ENCODE assay signal across 22 cellular contexts in genomic region chr4:88734403-88734949, GRCh38. TPM values are rescaled to one million over a fixed set of nuclear protein-coding genes. Genes with fewer than 3 reads are reported as not detected.
A peak's percentile ranks its signal among the peaks of the same experiment; 100 is the strongest.
DNase-seq lines count a peak whose midpoint lies in the region; ATAC-seq and TF ChIP-seq lines count a peak whose summit lies in the region.
"Had no signal": no experiment of that assay in that cellular context is flagged by ENCODE, and none has a peak within 500 bp of the region (broad histone marks: within the 10 kb centered on the region; RNA-seq: fewer than 3 reads in every experiment).

No MANE protein-coding gene starts in this region.

- H3K79me2 ChIP-seq in H9 (ENCODE audit: insufficient read depth, low read length) = no peaks in the 10 kb centered on the region
- H3K79me2 ChIP-seq in parathyroid adenoma = no peaks in the 10 kb centered on the region

- H3K79me1 ChIP-seq in H9 (ENCODE audit: insufficient read depth, low read depth, low read length, poor library complexity, severe bottlenecking) = no peaks in the 10 kb centered on the region

- no peaks in the 10 kb centered on the region for H3K9me3 Mint-ChIP-seq in CD4-positive, alpha-beta T cell
- no peaks in the 10 kb centered on the region for H3K9me3 Mint-ChIP-seq in H9
- H3K9me3 Mint-ChIP-seq in activated T-helper 2 cell treated with anti-CD3 and anti-CD28 coated beads, Interferon-gamma antibody, Interleukin-2, Interleukin-4, amounts not matched to agents 10 μg/mL and 5 μg/mL and 100 μg/mL, durations not matched to agents 14 hours and 24 hours and 36 hours = no peaks in the 10 kb centered on the region
- H3K9me3 Mint-ChIP-seq: activated T-cell treated with anti-CD3 and anti-CD28 coated beads, Interleukin-2, amount 50 U/mL, for 4 hours; dendritic cell treated with granulocyte-macrophage colony-stimulating factor and Interleukin-4, amounts not matched to agents 40 ng/mL and 50 ng/mL, for 4 days; memory B cell; stimulated activated memory B cell treated with anti-CD40 and anti-IgM and Interleukin-4, amounts not matched to agents 10 μg/mL and 1 μg/mL and 100 μg/mL, for 72 hours had no signal

- intact Hi-C loops in CD4-positive, alpha-beta T cell (cut with DNase I, micrococcal nuclease) = no loop called here
- intact Hi-C loops in esophagus muscularis mucosa (cut with DNase I) = no loop called here
- intact Hi-C loops in activated T-helper 2 cell treated with anti-CD3 and anti-CD28 coated beads, Interferon-gamma antibody, Interleukin-2, Interleukin-4, amounts not matched to agents 10 μg/mL and 5 μg/mL and 100 μg/mL, durations not matched to agents 14 hours and 24 hours and 36 hours (cut with micrococcal nuclease) = no loop called here

- no peak overlapping the region for H4K8ac ChIP-seq in H9 (replicated peaks; ENCODE audit: insufficient read length, low read depth, low read length)

- H3K4me3 Mint-ChIP-seq in CD4-positive, alpha-beta T cell = no peak overlapping the region
- no peak overlapping the region for H3K4me3 Mint-ChIP-seq in H9
- H3K4me3 Mint-ChIP-seq in activated T-helper 2 cell treated with anti-CD3 and anti-CD28 coated beads, Interferon-gamma antibody, Interleukin-2, Interleukin-4, amounts not matched to agents 10 μg/mL and 5 μg/mL and 100 μg/mL, durations not matched to agents 14 hours and 24 hours and 36 hours (ENCODE audit: low read depth) = no peak overlapping the region
- H3K4me3 Mint-ChIP-seq: activated T-cell treated with anti-CD3 and anti-CD28 coated beads, Interleukin-2, amount 50 U/mL, for 4 hours; CD14-positive monocyte; dendritic cell treated with granulocyte-macrophage colony-stimulating factor and Interleukin-4, amounts not matched to agents 40 ng/mL and 50 ng/mL, for 4 days; memory B cell; stimulated activated memory B cell treated with anti-CD40 and anti-IgM and Interleukin-4, amounts not matched to agents 10 μg/mL and 1 μg/mL and 100 μg/mL, for 72 hours had no signal

- H3K4me3 ChIP-seq in esophagus muscularis mucosa = no peak overlapping the region
- no peak overlapping the region for H3K4me3 ChIP-seq in parathyroid adenoma (ENCODE audit: low read depth, low read length)
- H3K4me3 ChIP-seq: Peyer's patch, suprapubic skin had no signal

- H2BK5ac ChIP-seq in H9 (ENCODE audit: insufficient read length, low read length) = no peak overlapping the region

- H3K4me2 ChIP-seq in H9 (ENCODE audit: insufficient read depth, insufficient read length, low read length) (no peak overlapping the region), parathyroid adenoma (ENCODE audit: low read length) (no peak overlapping the region)

- no peak overlapping the region for H3K23ac ChIP-seq in H9 (ENCODE audit: insufficient read length, low read depth, low read length)

- no peak overlapping the region for H2BK12ac ChIP-seq in H9 (ENCODE audit: insufficient read length, low read depth, low read length)

- no peak overlapping the region for H2BK120ac ChIP-seq in H9 (ENCODE audit: low read depth, low read length, poor library complexity, severe bottlenecking)

- H4K5ac ChIP-seq in H9 (ENCODE audit: insufficient read length, low read depth, low read length) = no peak overlapping the region

- WGBS in H9 (ENCODE audit: extremely low coverage, insufficient read length, low lambda C conversion rate) = no CpG with 5 or more reads among the region's 3 CpGs
- 78% methylated on average over 3 of the region's 3 CpGs for WGBS in esophagus muscularis mucosa

- no peak overlapping the region for H3K27ac ChIP-seq in CD4-positive, alpha-beta T cell (ENCODE audit: low read depth, low read length)
- H3K27ac ChIP-seq in H9 (ENCODE audit: insufficient read length, low read depth, low read length) (no peak overlapping the region), esophagus muscularis mucosa (replicated peaks in 1 of 4) (peak overlapping the region; percentile 8 to 66 (median 32)), parathyroid adenoma (peak overlapping the region; percentile 16)
- H3K27ac ChIP-seq: Peyer's patch, suprapubic skin had no signal

- H3T11ph ChIP-seq in H9 (ENCODE audit: low read length) = no peak overlapping the region

- no peak for TF ChIP-seq EP300 in esophagus muscularis mucosa (IDR thresholded peaks at IDR 0.05)

- peaks cover 27% of the 10 kb centered on the region for H3K4me1 Mint-ChIP-seq in CD4-positive, alpha-beta T cell (ENCODE audit: low read depth)
- peaks cover 26 to 34% of the 10 kb centered on the region in 2 experiments for H3K4me1 Mint-ChIP-seq in H9
- H3K4me1 Mint-ChIP-seq in activated T-helper 2 cell treated with anti-CD3 and anti-CD28 coated beads, Interferon-gamma antibody, Interleukin-2, Interleukin-4, amounts not matched to agents 10 μg/mL and 5 μg/mL and 100 μg/mL, durations not matched to agents 14 hours and 24 hours and 36 hours (ENCODE audit: low read depth) = peaks cover 4% of the 10 kb centered on the region

- POLR2A ChIA-PET in CD4-positive, alpha-beta T cell (lab: Charles Lee) = no interaction called here

- no peak overlapping the region for H3K14ac ChIP-seq in H9 (ENCODE audit: insufficient read depth, low read length)

- ATAC-seq in CD4-positive, alpha-beta T cell (ENCODE audit: poor library complexity) = no peak
- ATAC-seq in GM18867 (IDR thresholded peaks at IDR 0.05; ENCODE audit: unreplicated experiment) = no peak
- ATAC-seq: activated T-cell treated with anti-CD3 and anti-CD28 coated beads, Interleukin-2, amount 50 U/mL, for 4 hours; stimulated activated memory B cell treated with anti-CD40 and anti-IgM and Interleukin-4, amounts not matched to agents 10 μg/mL and 1 μg/mL and 100 μg/mL, for 72 hours had no signal

- H3K27me3 Mint-ChIP-seq in CD4-positive, alpha-beta T cell = no peaks in the 10 kb centered on the region
- H3K27me3 Mint-ChIP-seq in H9 (ENCODE audit: low read depth) = no peaks in the 10 kb centered on the region
- no peaks in the 10 kb centered on the region for H3K27me3 Mint-ChIP-seq in activated T-helper 2 cell treated with anti-CD3 and anti-CD28 coated beads, Interferon-gamma antibody, Interleukin-2, Interleukin-4, amounts not matched to agents 10 μg/mL and 5 μg/mL and 100 μg/mL, durations not matched to agents 14 hours and 24 hours and 36 hours (ENCODE audit: low read depth)
- H3K27me3 Mint-ChIP-seq: dendritic cell treated with granulocyte-macrophage colony-stimulating factor and Interleukin-4, amounts not matched to agents 40 ng/mL and 50 ng/mL, for 4 days; stimulated activated memory B cell treated with anti-CD40 and anti-IgM and Interleukin-4, amounts not matched to agents 10 μg/mL and 1 μg/mL and 100 μg/mL, for 72 hours had no signal

- H3K56ac ChIP-seq in H9 (ENCODE audit: insufficient read length, low read depth, low read length) = no peak overlapping the region

- H2BK20ac ChIP-seq in H9 (ENCODE audit: low read depth, low read length, poor library complexity, severe bottlenecking) = no peak overlapping the region

- H4K20me1 ChIP-seq in H9 (ENCODE audit: control insufficient read depth, insufficient read depth, insufficient read length) = no peaks in the 10 kb centered on the region

- H3K36me3 Mint-ChIP-seq in CD4-positive, alpha-beta T cell (ENCODE audit: low read depth) = peaks cover 15% of the 10 kb centered on the region
- H3K36me3 Mint-ChIP-seq in H9 (ENCODE audit: insufficient read depth in 1 of 3, low read depth in 3 of 3) = peaks cover 0 to 15% (median 5%) of the 10 kb centered on the region in 3 experiments; a peak in 6 of 7 replicates
- peaks cover 11% of the 10 kb centered on the region for H3K36me3 Mint-ChIP-seq in activated T-helper 2 cell treated with anti-CD3 and anti-CD28 coated beads, Interferon-gamma antibody, Interleukin-2, Interleukin-4, amounts not matched to agents 10 μg/mL and 5 μg/mL and 100 μg/mL, durations not matched to agents 14 hours and 24 hours and 36 hours (ENCODE audit: low read depth)
- H3K36me3 Mint-ChIP-seq: stimulated activated memory B cell treated with anti-CD40 and anti-IgM and Interleukin-4, amounts not matched to agents 10 μg/mL and 1 μg/mL and 100 μg/mL, for 72 hours had no signal

- H2AK5ac ChIP-seq in H9 (ENCODE audit: insufficient read length, low read length) = no peak overlapping the region

- no peak overlapping the region for H4K91ac ChIP-seq in H9 (ENCODE audit: insufficient read length, low read depth, low read length)

- H2BK15ac ChIP-seq in H9 (ENCODE audit: low read depth, low read length) = no peak overlapping the region

- no peaks in the 10 kb centered on the region for H3K23me2 ChIP-seq in H9 (ENCODE audit: insufficient read length, low read depth, low read length, poor library complexity, severe bottlenecking)

- H3K18ac ChIP-seq in H9 (ENCODE audit: insufficient read length, low read depth, low read length) = no peak overlapping the region

- no peak for DNase-seq in CD4-positive, alpha-beta T cell
- DNase-seq in H9 = no peak
- no peak for DNase-seq in esophagus muscularis mucosa (ENCODE audit: extremely low spot score)
- DNase-seq in NCI-H2107 (lab: John Stamatoyannopoulos, UW) = no peak
- DNase-seq in activated T-helper 2 cell treated with anti-CD3 and anti-CD28 coated beads, Interferon-gamma antibody, Interleukin-2, Interleukin-4, amounts not matched to agents 10 μg/mL and 5 μg/mL and 100 μg/mL, durations not matched to agents 14 hours and 24 hours and 36 hours (ENCODE audit: low spot score) = no peak
- no peak for DNase-seq in Ammon's horn (ENCODE audit: low spot score)
- DNase-seq: activated CD4-positive, alpha-beta T cell treated with anti-CD3 and anti-CD28 coated beads for 1 hour; activated CD8-positive, alpha-beta memory T cell treated with anti-CD3 and anti-CD28 coated beads for 24 hours; activated naive CD4-positive, alpha-beta T cell treated with Interleukin-2 at 50 U/mL for 16 hours; activated T-cell treated with anti-CD3 and anti-CD28 coated beads, Interleukin-2, amount 50 U/mL, for 4 hours; NCI-H2171 treated with DMSO at 0.1 percent for 48 hours; NCI-H526; nucleus accumbens; Peyer's patch; T-helper 1 cell had no signal

- H3K9ac ChIP-seq in H9 (ENCODE audit: extremely low read depth, insufficient read length, low read length) = no peak overlapping the region
- no peak overlapping the region for H3K9ac ChIP-seq in parathyroid adenoma

- no peak overlapping the region for H3K4ac ChIP-seq in H9 (ENCODE audit: low read depth, low read length)

- H2AFZ ChIP-seq in H9 (ENCODE audit: low read length) (no peak overlapping the region), parathyroid adenoma (no peak overlapping the region)

- H3K36me3 ChIP-seq in esophagus muscularis mucosa = peaks cover 14 to 42% (median 26%) of the 10 kb centered on the region in 4 donors
- H3K36me3 ChIP-seq in parathyroid adenoma (ENCODE audit: control insufficient read depth, insufficient read depth, low read length) = no peaks in the 10 kb centered on the region

- H3K27ac Mint-ChIP-seq in CD4-positive, alpha-beta T cell = peak overlapping the region; percentile 24
- H3K27ac Mint-ChIP-seq in H9 = peak overlapping the region in 2 of 3 experiments; percentile 49 to 82; a peak in 3 of 7 replicates
- H3K27ac Mint-ChIP-seq in activated T-helper 2 cell treated with anti-CD3 and anti-CD28 coated beads, Interferon-gamma antibody, Interleukin-2, Interleukin-4, amounts not matched to agents 10 μg/mL and 5 μg/mL and 100 μg/mL, durations not matched to agents 14 hours and 24 hours and 36 hours = no peak overlapping the region
- H3K27ac Mint-ChIP-seq: CD14-positive monocyte; dendritic cell treated with granulocyte-macrophage colony-stimulating factor and Interleukin-4, amounts not matched to agents 40 ng/mL and 50 ng/mL, for 4 days; memory B cell; stimulated activated memory B cell treated with anti-CD40 and anti-IgM and Interleukin-4, amounts not matched to agents 10 μg/mL and 1 μg/mL and 100 μg/mL, for 72 hours had no signal

- TF ChIP-seq CTCF in CD4-positive, alpha-beta T cell (IDR thresholded peaks at IDR 0.05) = no peak
- TF ChIP-seq CTCF in H9 (conservative IDR thresholded peaks at IDR 0.05) = no peak
- no peak for TF ChIP-seq CTCF in esophagus muscularis mucosa (IDR thresholded peaks at IDR 0.05)
- TF ChIP-seq CTCF in parathyroid adenoma (IDR thresholded peaks at IDR 0.05) = no peak

- no peaks in the 10 kb centered on the region for H3K27me3 ChIP-seq in CD4-positive, alpha-beta T cell (ENCODE audit: control insufficient read depth, insufficient read depth, low read length)
- no peaks in the 10 kb centered on the region for H3K27me3 ChIP-seq in H9 (ENCODE audit: insufficient read depth, low read length)
- H3K27me3 ChIP-seq in esophagus muscularis mucosa = no peaks in the 10 kb centered on the region
- no peaks in the 10 kb centered on the region for H3K27me3 ChIP-seq in parathyroid adenoma (ENCODE audit: control insufficient read depth, insufficient read depth, low read length)
- H3K27me3 ChIP-seq: Peyer's patch, suprapubic skin had no signal

- H3K9me3 ChIP-seq in CD4-positive, alpha-beta T cell (ENCODE audit: control insufficient read depth, low read length) = no peaks in the 10 kb centered on the region
- no peaks in the 10 kb centered on the region for H3K9me3 ChIP-seq in H9 (ENCODE audit: control insufficient read depth, low read depth, low read length)
- no peaks in the 10 kb centered on the region for H3K9me3 ChIP-seq in esophagus muscularis mucosa
- no peaks in the 10 kb centered on the region for H3K9me3 ChIP-seq in parathyroid adenoma (ENCODE audit: control insufficient read depth, low read length)
- H3K9me3 ChIP-seq: Peyer's patch, suprapubic skin had no signal

- CTCF ChIA-PET in CD4-positive, alpha-beta T cell (lab: Charles Lee) = no interaction called here

- peaks cover 10% of the 10 kb centered on the region for H3K4me1 ChIP-seq in H9 (ENCODE audit: insufficient read depth, low read length)
- peaks cover 0 to 57% (median 45%) of the 10 kb centered on the region in 4 donors for H3K4me1 ChIP-seq in esophagus muscularis mucosa
- peaks cover 19% of the 10 kb centered on the region for H3K4me1 ChIP-seq in parathyroid adenoma
- H3K4me1 ChIP-seq: Peyer's patch had no signal

- no peak for TF ChIP-seq POLR2A in esophagus muscularis mucosa (IDR thresholded peaks at IDR 0.05; ENCODE audit: low read depth)

RNA-seq across cellular contexts. Expression of gene NAP1L5, which starts 36.8 kb away (rescaled TPM):
- 10 to 100 TPM; 17.3 to 17.9 TPM for total RNA-seq in CD4-positive, alpha-beta T cell
- total RNA-seq in H9 (2021) (2.1 and 2.2 TPM in 2 replicates), esophagus muscularis mucosa (10 to 100 TPM in 1 of 4 donors, 1 to 10 TPM in 3; 5.7 to 10.1 (median 7.8) TPM)
- 5.6 TPM in 2 replicates for total RNA-seq in activated T-helper 2 cell treated with anti-CD3 and anti-CD28 coated beads, Interferon-gamma antibody, Interleukin-2, Interleukin-4, amounts not matched to agents 10 μg/mL and 5 μg/mL and 100 μg/mL, durations not matched to agents 14 hours and 24 hours and 36 hours

Comparison
In these comparisons a context has a peak if more than half of its experiments do, and no peak if none do; other contexts are left out.
1. H3K27ac ChIP-seq: peak in esophagus muscularis mucosa (4 of 4) and parathyroid adenoma (single experiment); none in CD4-positive, alpha-beta T cell (single experiment) and H9 (single experiment).